In the genomic region with DNA sequence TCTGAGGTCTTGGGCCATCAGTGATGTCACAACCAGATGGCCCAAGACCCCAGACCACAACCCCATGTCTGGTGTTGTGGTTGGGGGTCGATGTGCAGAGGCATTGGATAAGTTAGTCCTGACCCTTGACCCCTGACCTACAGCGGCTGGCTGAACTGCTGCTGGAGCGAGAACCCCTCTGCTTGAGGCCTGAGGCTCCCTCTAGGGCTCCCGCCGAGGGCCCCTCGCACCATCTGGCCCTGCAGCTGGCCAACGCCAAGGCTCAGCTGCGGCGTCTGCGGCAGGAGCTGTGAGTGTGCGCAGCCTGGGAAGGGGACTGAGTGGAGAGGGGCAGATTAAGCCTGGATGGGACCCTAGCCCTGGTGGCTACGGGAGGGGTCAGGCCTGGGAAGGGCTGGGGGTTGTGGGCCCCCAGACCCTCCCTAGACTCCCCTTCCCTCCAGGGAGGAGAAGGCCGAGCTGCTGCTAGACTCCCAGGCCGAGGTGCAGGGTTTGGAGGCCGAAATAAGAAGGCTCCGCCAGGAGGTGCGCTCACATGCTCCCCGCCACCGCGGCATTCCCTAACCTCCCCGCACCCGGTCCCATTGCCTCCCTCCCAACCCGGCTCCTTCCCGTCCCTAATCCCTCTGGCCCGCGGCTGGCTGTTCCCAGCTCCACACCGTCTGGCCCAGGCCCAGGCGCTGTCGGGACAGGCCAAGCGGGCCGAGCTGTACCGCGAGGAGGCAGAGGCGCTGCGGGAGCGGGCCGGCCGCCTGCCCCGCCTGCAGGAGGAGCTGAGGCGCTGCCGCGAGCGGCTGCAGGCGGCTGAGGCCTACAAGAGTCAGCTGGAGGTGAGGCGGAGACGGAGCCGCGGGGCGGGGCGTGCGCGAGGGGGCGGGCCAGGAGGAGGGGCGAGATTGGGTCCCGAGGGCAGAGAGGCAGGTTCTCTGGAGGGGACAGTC, we compare ENCODE assay signal across 8 cellular contexts. TPM values are rescaled to one million over a fixed set of nuclear protein-coding genes. Genes with fewer than 3 reads are reported as not detected.
DNase-seq lines count a peak whose midpoint lies in the region; ATAC-seq and TF ChIP-seq lines count a peak whose summit lies in the region.

No MANE protein-coding gene starts in this region.

- DNase-seq in GM04503 (ENCODE audit: low read depth), result peak; percentile 39
- DNase-seq in HL-60 (ENCODE audit: low read depth in 1 of 2, low spot score in 1 of 2), result peak; percentile 94 to 95
- peak; percentile 80 for DNase-seq in OCI-M1 (lab: John Stamatoyannopoulos, UW)
- DNase-seq in activated T-cell treated with anti-CD3 and anti-CD28 coated beads, Interleukin-2, amount 50 U/mL, for 24 hours, result peak; percentile 96
- DNase-seq in stimulated activated CD8-positive, alpha-beta memory T cell treated with anti-CD3 and anti-CD28 coated beads, Interleukin-4, amount 100 ng/mL, for 48 hours, result peak; percentile 98

- H3K4me3 Mint-ChIP-seq in activated T-cell treated with anti-CD3 and anti-CD28 coated beads, Interleukin-2, amount 50 U/mL, for 24 hours, result peak overlapping the region; percentile 91

- H3K27me3 ChIP-seq in HL-60 (ENCODE audit: insufficient read depth, poor library complexity, severe bottlenecking), result no peaks in the 10 kb centered on the region
- H3K27me3 ChIP-seq in muscle layer of colon (ENCODE audit: control insufficient read depth in 1 of 2, insufficient read depth in 2 of 2, low read length in 2 of 2), result no peaks in the 10 kb centered on the region

- H3K4me3 ChIP-seq in HL-60 (replicated peaks; ENCODE audit: insufficient read depth, low read length), result peak overlapping the region; percentile 47
- peak overlapping the region; percentile 20 to 38 for H3K4me3 ChIP-seq in muscle layer of colon (ENCODE audit: low read depth in 1 of 2, low read length in 2 of 2)

- H3K9me3 ChIP-seq in muscle layer of colon (ENCODE audit: low read length), result no peaks in the 10 kb centered on the region

- H3K36me3 ChIP-seq in muscle layer of colon (ENCODE audit: insufficient read depth, low read length), result no peaks in the 10 kb centered on the region

- H3K4me1 ChIP-seq in muscle layer of colon (ENCODE audit: insufficient read depth, low read length), result peaks cover 12% of the 10 kb centered on the region

- H3K9me3 Mint-ChIP-seq in activated T-cell treated with anti-CD3 and anti-CD28 coated beads, Interleukin-2, amount 50 U/mL, for 24 hours, result no peaks in the 10 kb centered on the region

- peak overlapping the region; percentile 49 for H3K9ac ChIP-seq in muscle layer of colon (ENCODE audit: low read length)

- H3K4me1 Mint-ChIP-seq in activated T-cell treated with anti-CD3 and anti-CD28 coated beads, Interleukin-2, amount 50 U/mL, for 24 hours (ENCODE audit: low read depth), result peaks cover 46% of the 10 kb centered on the region

- H3K27ac ChIP-seq in HL-60 (replicated peaks) (peak overlapping the region; percentile 88), muscle layer of colon (ENCODE audit: low read depth, low read length) (peak overlapping the region; percentile 72)

- H3K27ac Mint-ChIP-seq in activated T-cell treated with anti-CD3 and anti-CD28 coated beads, Interleukin-2, amount 50 U/mL, for 24 hours, result no peak overlapping the region

- peaks cover 81% of the 10 kb centered on the region for H3K36me3 Mint-ChIP-seq in activated T-cell treated with anti-CD3 and anti-CD28 coated beads, Interleukin-2, amount 50 U/mL, for 24 hours (ENCODE audit: low read depth)

- TF ChIP-seq CTCF in HL-60 (IDR thresholded peaks at IDR 0.05; ENCODE audit: insufficient read depth, low read length), result no peak

- H3K27me3 Mint-ChIP-seq in activated T-cell treated with anti-CD3 and anti-CD28 coated beads, Interleukin-2, amount 50 U/mL, for 24 hours, result no peaks in the 10 kb centered on the region

- ATAC-seq in esophagus mucosa (peak; percentile 85), HG03095 (IDR thresholded peaks at IDR 0.05; ENCODE audit: unreplicated experiment) (no peak)

RNA-seq across cellular contexts. Expression of a gene that starts 2.1 kb away (rescaled TPM):
- 4.5 TPM for total RNA-seq in esophagus mucosa

RNA-seq across cellular contexts. Expression of a gene that starts 16.8 kb away (rescaled TPM):
- 36.2 TPM for total RNA-seq in esophagus mucosa

RNA-seq across cellular contexts. Expression of a gene that starts 24.2 kb away (rescaled TPM):
- 331 TPM for total RNA-seq in esophagus mucosa

RNA-seq across cellular contexts. Expression of a gene that starts 24.8 kb away (rescaled TPM):
- total RNA-seq in esophagus mucosa, result 181 TPM

RNA-seq across cellular contexts. Expression of a gene that starts 36.8 kb away (rescaled TPM):
- 63.2 TPM for total RNA-seq in esophagus mucosa

Comparison
In these comparisons a context has a peak if more than half of its experiments do, and no peak if none do; other contexts are left out.
1. DNase-seq: peak in every context shown above with its lines; median percentile 98 in stimulated activated CD8-positive, alpha-beta memory T cell treated with anti-CD3 and anti-CD28 coated beads, Interleukin-4, amount 100 ng/mL, for 48 hours; 96 in activated T-cell treated with anti-CD3 and anti-CD28 coated beads, Interleukin-2, amount 50 U/mL, for 24 hours; 94 in HL-60; 80 in OCI-M1; 39 in GM04503.